Comparison of ENCODE assay signal across 15 cellular contexts in genomic region chr2:154455201-154455600, GRCh38.
A peak's percentile ranks its signal among the peaks of the same experiment; 100 is the strongest.
DNase-seq lines count a peak whose midpoint lies in the region; ATAC-seq and TF ChIP-seq lines count a peak whose summit lies in the region.
"Had no signal": no experiment of that assay in that cellular context is flagged by ENCODE, and none has a peak within 500 bp of the region (broad histone marks: within the 10 kb centered on the region; RNA-seq: fewer than 3 reads in every experiment).

No MANE protein-coding gene starts in this region.

- H3K4ac ChIP-seq in mesenchymal stem cell (ENCODE audit: low read depth in 1 of 2, low read length in 2 of 2) = no peak overlapping the region

- DNase-seq in right cardiac atrium (no peak), cardiac septum (ENCODE audit: low spot score) (no peak), brain microvascular endothelial cell (peak; percentile 6), mesenchymal stem cell (no peak), NCI-H748 treated with DMSO at 0.1 percent for 48 hours (lab: John Stamatoyannopoulos, UW) (no peak), left lobe of liver (ENCODE audit: low spot score) (no peak), NCI-H1417 (lab: John Stamatoyannopoulos, UW) (no peak)
- no peak for DNase-seq in activated naive CD4-positive, alpha-beta T cell treated with Interleukin-2 at 50 U/mL for 16 hours
- DNase-seq: activated CD8-positive, alpha-beta T cell treated with anti-CD3 and anti-CD28 coated beads, Interleukin-2, amount 10 ng/mL, durations not matched to agents 7 days and 5 days; activated effector memory CD4-positive, alpha-beta T cell treated with anti-CD3 and anti-CD28 coated beads, Interleukin-2, amount 50 U/mL, for 16 hours; DMS53; NCI-H146; SHP77 treated with DMSO at 0.1 percent for 48 hours had no signal

- H3K36me3 ChIP-seq in brain microvascular endothelial cell (replicated peaks) (no peaks in the 10 kb centered on the region), mesenchymal stem cell (ENCODE audit: control insufficient read depth in 1 of 2, insufficient read depth in 2 of 2, low read depth in 1 of 2, low read length in 2 of 2) (no peaks in the 10 kb centered on the region)

- H3K9ac ChIP-seq in mesenchymal stem cell (ENCODE audit: low read length) = peak overlapping the region; percentile 82

- H3K27ac ChIP-seq in right cardiac atrium (ENCODE audit: low read length) (no peak overlapping the region), brain microvascular endothelial cell (no peak overlapping the region), mesenchymal stem cell (ENCODE audit: low read length, poor library complexity, severe bottlenecking) (no peak overlapping the region)

- no peak overlapping the region for H2BK12ac ChIP-seq in mesenchymal stem cell (ENCODE audit: low read length in 2 of 2)

- WGBS in right cardiac atrium = 82% methylated on average over 4 of the region's 4 CpGs
- 100% methylated on average over 1 of the region's 4 CpGs for WGBS in mesenchymal stem cell

- peaks cover 2% of the 10 kb centered on the region for H3K4me1 ChIP-seq in right cardiac atrium (ENCODE audit: control insufficient read depth, insufficient read depth, low read length)
- H3K4me1 ChIP-seq in mesenchymal stem cell (ENCODE audit: control insufficient read depth, insufficient read depth, low read depth, low read length) = no peaks in the 10 kb centered on the region

- in situ Hi-C loops in brain microvascular endothelial cell (cut with HindIII; ENCODE audit: low pct_ligation_motif_present, low sequenced_read_pairs) = no loop called here

- no peak for TF ChIP-seq CTCF in brain microvascular endothelial cell (IDR thresholded peaks at IDR 0.05; ENCODE audit: low read depth, low read length, missing control alignments)

- H2AFZ ChIP-seq in mesenchymal stem cell (ENCODE audit: low read depth, low read length) = no peak overlapping the region

- no peak overlapping the region for H2BK5ac ChIP-seq in mesenchymal stem cell (ENCODE audit: low read depth, low read length, poor library complexity, severe bottlenecking)

- intact Hi-C loops in right cardiac atrium (cut with DNase I) (loop anchor here in 2 of 4 donors (5.0 to 10.0 kb wide), 3 partner anchors 170 to 240 kb away; partner anchors contain the start of gene KCNJ3 (in 1 of the 2)), cardiac septum (cut with DNase I) (no loop called here)

- H3K9me3 ChIP-seq in right cardiac atrium (ENCODE audit: control insufficient read depth, low read length) (no peaks in the 10 kb centered on the region), mesenchymal stem cell (ENCODE audit: control insufficient read depth, low read length) (no peaks in the 10 kb centered on the region)

- no peak overlapping the region for H3K23ac ChIP-seq in mesenchymal stem cell (ENCODE audit: low read length in 2 of 2)

- no peak overlapping the region for H2BK15ac ChIP-seq in mesenchymal stem cell (ENCODE audit: low read depth, poor library complexity, severe bottlenecking)

- H3K27me3 ChIP-seq in right cardiac atrium (ENCODE audit: control insufficient read depth, insufficient read depth) (no peaks in the 10 kb centered on the region), brain microvascular endothelial cell (replicated peaks) (no peaks in the 10 kb centered on the region), mesenchymal stem cell (ENCODE audit: control insufficient read depth in 1 of 2, insufficient read depth in 1 of 2, low read length in 2 of 2) (no peaks in the 10 kb centered on the region)

- H3K79me1 ChIP-seq in mesenchymal stem cell (replicated peaks; ENCODE audit: low read length, poor library complexity, severe bottlenecking) = no peaks in the 10 kb centered on the region

- H2BK120ac ChIP-seq in mesenchymal stem cell (ENCODE audit: low read depth, low read length) = no peak overlapping the region

- H2AK5ac ChIP-seq in mesenchymal stem cell (ENCODE audit: low read length, severe bottlenecking) = no peak overlapping the region

- no peak overlapping the region for H3K18ac ChIP-seq in mesenchymal stem cell (ENCODE audit: low read depth in 1 of 2, low read length in 2 of 2)

- H4K8ac ChIP-seq in mesenchymal stem cell (ENCODE audit: low read length) = no peak overlapping the region

- H3K4me3 ChIP-seq in right cardiac atrium (ENCODE audit: low read length) = peak overlapping the region; percentile 76
- peak overlapping the region; percentile 44 for H3K4me3 ChIP-seq in brain microvascular endothelial cell (ENCODE audit: low read depth, low read length)
- peak overlapping the region in 1 of 2 experiments; percentile 73 for H3K4me3 ChIP-seq in mesenchymal stem cell (ENCODE audit: insufficient read depth in 1 of 2, low read depth in 1 of 2, low read length in 2 of 2)
- H3K4me3 ChIP-seq: K562, lung had no signal

- H3K14ac ChIP-seq in mesenchymal stem cell (ENCODE audit: low read length in 2 of 2) = no peak overlapping the region

- ATAC-seq in right cardiac atrium (no peak), left lobe of liver (no peak)
- ATAC-seq: activated CD8-positive, alpha-beta T cell treated with anti-CD3 and anti-CD28 coated beads, Interleukin-2, amount 10 ng/mL, durations not matched to agents 7 days and 5 days; K562 had no signal

- no peak overlapping the region for H3K4me2 ChIP-seq in mesenchymal stem cell (ENCODE audit: low read length, poor library complexity, severe bottlenecking)

- H4K91ac ChIP-seq in mesenchymal stem cell (ENCODE audit: low read length) = no peak overlapping the region
